7 cellular contexts compared by ENCODE assay signal in the genomic region with DNA sequence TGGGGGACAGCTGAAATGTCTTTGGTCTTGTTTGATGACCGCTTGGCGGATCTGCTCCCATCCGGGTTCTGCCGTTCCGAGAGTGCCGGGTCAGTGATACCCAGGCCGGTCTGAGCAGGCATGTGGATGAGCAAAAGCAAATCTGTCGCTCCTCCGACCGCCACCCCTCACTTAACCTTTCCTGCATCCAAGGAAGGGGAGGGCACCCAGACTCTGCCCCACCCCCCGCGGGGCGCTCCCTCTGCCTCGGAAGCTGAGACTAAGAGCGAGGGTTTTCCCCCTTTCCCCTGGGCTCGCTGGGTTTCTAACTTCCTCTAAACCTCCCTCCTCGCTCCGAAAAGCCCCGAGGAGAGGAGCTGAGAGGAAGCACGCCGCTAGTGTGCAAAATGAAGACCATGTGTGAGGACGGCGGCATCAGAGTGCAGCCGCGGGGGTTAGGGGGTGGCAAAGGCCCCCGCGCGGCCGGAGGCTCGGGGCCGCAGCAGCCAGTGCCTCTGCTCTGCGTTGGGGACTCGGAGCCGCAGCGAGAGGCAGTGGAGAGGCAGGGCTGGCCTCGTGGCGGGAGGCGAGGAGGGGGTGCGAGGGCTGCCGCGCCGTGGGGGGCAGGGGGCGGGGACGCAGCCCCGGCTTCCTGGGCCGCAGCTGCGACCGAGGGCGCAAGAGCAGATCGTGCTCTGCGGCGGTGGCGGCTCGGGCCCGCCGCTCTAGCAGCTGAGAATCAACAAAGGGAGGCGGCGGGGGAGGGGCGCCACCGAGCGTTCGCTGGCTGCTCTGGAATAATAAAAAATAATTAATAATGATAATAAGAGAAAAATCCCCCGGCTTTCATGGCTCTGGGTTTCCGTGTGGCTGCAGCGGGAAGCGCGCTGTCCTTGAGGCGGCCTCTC. TPM values are rescaled to one million over a fixed set of nuclear protein-coding genes. Genes with fewer than 3 reads are reported as not detected.
DNase-seq lines count a peak whose midpoint lies in the region; ATAC-seq and TF ChIP-seq lines count a peak whose summit lies in the region.

No MANE protein-coding gene starts in this region.

- H3K27me3 ChIP-seq in HCT116 (ENCODE audit: insufficient read depth, low read length) (no peaks in the 10 kb centered on the region), neural cell (ENCODE audit: insufficient read depth, low read depth, low read length) (peaks cover 4% of the 10 kb centered on the region)

- intact Hi-C loops in HCT116 (cut with micrococcal nuclease): no loop called here

- RAD21 ChIA-PET in HCT116 (lab: Charles Lee; ENCODE audit: low non-redundant PET in 1 of 2, low total read pairs in 2 of 2, uncharacterized antibody in 2 of 2, unreplicated experiment in 2 of 2): no interaction called here

- no peak for TF ChIP-seq POLR2A in HCT116 (IDR thresholded peaks at IDR 0.05; ENCODE audit: borderline replicate concordance, extremely low read depth, insufficient read depth, insufficient read length)

- peaks cover 13% of the 10 kb centered on the region for H3K79me2 ChIP-seq in HCT116 (ENCODE audit: insufficient read depth, low read length)
- H3K79me2 ChIP-seq in neural cell (replicated peaks; ENCODE audit: insufficient read depth, low read length): no peaks in the 10 kb centered on the region

- H4K20me1 ChIP-seq in HCT116 (ENCODE audit: insufficient read depth) (no peaks in the 10 kb centered on the region), neural cell (ENCODE audit: insufficient read depth) (no peaks in the 10 kb centered on the region)

- H3K4me3 ChIP-seq in HCT116 (replicated peaks in 1 of 2; ENCODE audit: low read depth in 1 of 2, low read length in 2 of 2) (peak overlapping the region; percentile 46 to 61), fibroblast of mammary gland (ENCODE audit: control insufficient read depth, low read depth, low read length) (peak overlapping the region; percentile 27), neural cell (ENCODE audit: low read length) (peak overlapping the region; percentile 66)

- H3K9me3 ChIP-seq in HCT116 (ENCODE audit: control insufficient read depth in 1 of 2, insufficient read depth in 1 of 2, low read depth in 1 of 2, low read length in 2 of 2) (no peaks in the 10 kb centered on the region), neural cell (ENCODE audit: low read length) (no peaks in the 10 kb centered on the region)

- H3K9ac ChIP-seq in HCT116 (ENCODE audit: low read length) (peak overlapping the region; percentile 80), neural cell (ENCODE audit: low read length) (peak overlapping the region; percentile 80)

- H3K27ac Mint-ChIP-seq in activated T-cell treated with anti-CD3 and anti-CD28 coated beads, Interleukin-2, amount 50 U/mL, for 24 hours: peak overlapping the region; percentile 77

- peaks cover 68% of the 10 kb centered on the region for H3K27me3 Mint-ChIP-seq in activated T-cell treated with anti-CD3 and anti-CD28 coated beads, Interleukin-2, amount 50 U/mL, for 24 hours

- ATAC-seq in HCT116 (0 out of 2 replicates have a peak, but pooled peaks have one; percentile 3), GM21381 (IDR thresholded peaks at IDR 0.05; ENCODE audit: unreplicated experiment) (no peak)

- H3K4me1 Mint-ChIP-seq in activated T-cell treated with anti-CD3 and anti-CD28 coated beads, Interleukin-2, amount 50 U/mL, for 24 hours (ENCODE audit: low read depth): peaks cover 25% of the 10 kb centered on the region

- TF ChIP-seq CTCF in GM10266 (IDR thresholded peaks at IDR 0.05; ENCODE audit: control insufficient read depth, insufficient read depth, low read depth, missing control alignments) (no peak), HCT116 (IDR thresholded peaks at IDR 0.05 in 2 of 3, conservative IDR thresholded peaks at IDR 0.05 in 1 of 3; ENCODE audit: borderline replicate concordance in 1 of 3, insufficient read depth in 1 of 3, low read depth in 2 of 3, low read length in 2 of 3) (no peak), fibroblast of mammary gland (conservative IDR thresholded peaks at IDR 0.05; ENCODE audit: control insufficient read depth, insufficient read depth, low read depth, low read length) (no peak), neural cell (IDR thresholded peaks at IDR 0.05; ENCODE audit: poor library complexity, severe bottlenecking) (no peak)

- no peaks in the 10 kb centered on the region for H3K9me3 Mint-ChIP-seq in activated T-cell treated with anti-CD3 and anti-CD28 coated beads, Interleukin-2, amount 50 U/mL, for 24 hours

- DNase-seq in GM10266 (ENCODE audit: extremely low spot score): peak; percentile 82
- DNase-seq in HCT116 (ENCODE audit: low read depth, low spot score): no peak
- peak; percentile 45 for DNase-seq in NCI-H345 treated with DMSO at 0.1 percent for 48 hours (lab: John Stamatoyannopoulos, UW; ENCODE audit: unreplicated experiment)
- DNase-seq in activated T-cell treated with anti-CD3 and anti-CD28 coated beads, Interleukin-2, amount 50 U/mL, for 24 hours: peak; percentile 74
- no peak for DNase-seq in fibroblast of mammary gland (ENCODE audit: low read depth)

- H3K4me3 Mint-ChIP-seq in activated T-cell treated with anti-CD3 and anti-CD28 coated beads, Interleukin-2, amount 50 U/mL, for 24 hours: peak overlapping the region; percentile 76

- POLR2A ChIA-PET in HCT116 (lab: Charles Lee): interaction anchor here (1.4 kb wide), 1 partner anchor 56 kb away, joined by 4 read pairs; a partner anchor contains a TSS

- TF ChIP-seq EP300 in neural cell (conservative IDR thresholded peaks at IDR 0.05; ENCODE audit: poor library complexity, severe bottlenecking): no peak

- no peak overlapping the region for H2AFZ ChIP-seq in HCT116 (ENCODE audit: low read depth, low read length, poor library complexity, severe bottlenecking)
- H2AFZ ChIP-seq in neural cell (ENCODE audit: low read depth, low read length): no peak overlapping the region

- CTCF ChIA-PET in HCT116 (lab: Charles Lee): no interaction called here

- H3K9me2 ChIP-seq in HCT116 (ENCODE audit: insufficient read depth): no peaks in the 10 kb centered on the region
- H3K9me2 ChIP-seq in neural cell (ENCODE audit: insufficient read depth, low read length): no peaks in the 10 kb centered on the region

- H3K36me3 ChIP-seq in HCT116 (ENCODE audit: control insufficient read depth in 1 of 2, insufficient read depth in 2 of 2, low read length in 2 of 2) (no peaks in the 10 kb centered on the region), neural cell (ENCODE audit: insufficient read depth, low read length) (no peaks in the 10 kb centered on the region)

- H3F3A ChIP-seq in neural cell (ENCODE audit: insufficient read depth, low read length, poor library complexity, severe bottlenecking): no peaks in the 10 kb centered on the region

- TF ChIP-seq RAD21 in HCT116 (IDR thresholded peaks at IDR 0.05; ENCODE audit: low read depth) (no peak), neural cell (conservative IDR thresholded peaks at IDR 0.05) (no peak)

- BruUV-seq in HCT116 (replicated peaks; lab: Mats Ljungman, UMichigan): no TSS peak

- peak overlapping the region; percentile 93 for H3K27ac ChIP-seq in HCT116 (ENCODE audit: low read depth, low read length)
- H3K27ac ChIP-seq in neural cell (ENCODE audit: low read length): peak overlapping the region; percentile 85

- H3K4me2 ChIP-seq in HCT116 (ENCODE audit: low read length) (peak overlapping the region; percentile 90), neural cell (ENCODE audit: low read length) (no peak overlapping the region)

- peaks cover 32 to 67% of the 10 kb centered on the region in 2 experiments for H3K4me1 ChIP-seq in HCT116 (ENCODE audit: control insufficient read depth in 1 of 2, insufficient read depth in 2 of 2, low read length in 2 of 2)

- no peaks in the 10 kb centered on the region for H3K36me3 Mint-ChIP-seq in activated T-cell treated with anti-CD3 and anti-CD28 coated beads, Interleukin-2, amount 50 U/mL, for 24 hours (ENCODE audit: low read depth)

TF ChIP-seq in HCT116, 20 proteins besides CTCF, POLR2A, EP300 and RAD21 (continues in another document):
- TF ChIP-seq CEBPB (IDR thresholded peaks at IDR 0.05; ENCODE audit: low read depth) (no peak), TCF7L2 (IDR thresholded peaks at IDR 0.05; ENCODE audit: borderline replicate concordance, extremely low read depth, insufficient read depth, insufficient read length) (no peak)
- TF ChIP-seq, protein P1, sequence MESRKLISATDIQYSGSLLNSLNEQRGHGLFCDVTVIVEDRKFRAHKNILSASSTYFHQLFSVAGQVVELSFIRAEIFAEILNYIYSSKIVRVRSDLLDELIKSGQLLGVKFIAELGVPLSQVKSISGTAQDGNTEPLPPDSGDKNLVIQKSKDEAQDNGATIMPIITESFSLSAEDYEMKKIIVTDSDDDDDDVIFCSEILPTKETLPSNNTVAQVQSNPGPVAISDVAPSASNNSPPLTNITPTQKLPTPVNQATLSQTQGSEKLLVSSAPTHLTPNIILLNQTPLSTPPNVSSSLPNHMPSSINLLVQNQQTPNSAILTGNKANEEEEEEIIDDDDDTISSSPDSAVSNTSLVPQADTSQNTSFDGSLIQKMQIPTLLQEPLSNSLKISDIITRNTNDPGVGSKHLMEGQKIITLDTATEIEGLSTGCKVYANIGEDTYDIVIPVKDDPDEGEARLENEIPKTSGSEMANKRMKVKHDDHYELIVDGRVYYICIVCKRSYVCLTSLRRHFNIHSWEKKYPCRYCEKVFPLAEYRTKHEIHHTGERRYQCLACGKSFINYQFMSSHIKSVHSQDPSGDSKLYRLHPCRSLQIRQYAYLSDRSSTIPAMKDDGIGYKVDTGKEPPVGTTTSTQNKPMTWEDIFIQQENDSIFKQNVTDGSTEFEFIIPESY (IDR thresholded peaks at IDR 0.05; ENCODE audit: extremely low read depth, insufficient replicate concordance, low read length): no peak

RNA-seq across cellular contexts. Expression of a gene that starts 55.8 kb away (rescaled TPM):
- total RNA-seq in HCT116 (2021; ENCODE audit: unreplicated experiment): 35.1 TPM
- polyA plus RNA-seq in HCT116 (2012): 12.3 and 14.5 TPM in 2 replicates
- 18.0 and 23.7 TPM in 2 replicates for polyA plus RNA-seq in neural cell
- 49.7 and 72.6 TPM in 2 replicates for polyA minus RNA-seq in neural cell

Comparison
In these comparisons a context has a peak if more than half of its experiments do, and no peak if none do; other contexts are left out.
1. DNase-seq: peak in GM10266 (single experiment), NCI-H345 treated with DMSO at 0.1 percent for 48 hours (single experiment) and activated T-cell treated with anti-CD3 and anti-CD28 coated beads, Interleukin-2, amount 50 U/mL, for 24 hours (single experiment); none in HCT116 (single experiment) and fibroblast of mammary gland (single experiment).
2. Peak in every context shown above with its lines, with median percentiles within 50 percentile points of each other: H3K4me3 ChIP-seq.